Comparison of ENCODE assay signal across 1 cellular context in the genomic region with DNA sequence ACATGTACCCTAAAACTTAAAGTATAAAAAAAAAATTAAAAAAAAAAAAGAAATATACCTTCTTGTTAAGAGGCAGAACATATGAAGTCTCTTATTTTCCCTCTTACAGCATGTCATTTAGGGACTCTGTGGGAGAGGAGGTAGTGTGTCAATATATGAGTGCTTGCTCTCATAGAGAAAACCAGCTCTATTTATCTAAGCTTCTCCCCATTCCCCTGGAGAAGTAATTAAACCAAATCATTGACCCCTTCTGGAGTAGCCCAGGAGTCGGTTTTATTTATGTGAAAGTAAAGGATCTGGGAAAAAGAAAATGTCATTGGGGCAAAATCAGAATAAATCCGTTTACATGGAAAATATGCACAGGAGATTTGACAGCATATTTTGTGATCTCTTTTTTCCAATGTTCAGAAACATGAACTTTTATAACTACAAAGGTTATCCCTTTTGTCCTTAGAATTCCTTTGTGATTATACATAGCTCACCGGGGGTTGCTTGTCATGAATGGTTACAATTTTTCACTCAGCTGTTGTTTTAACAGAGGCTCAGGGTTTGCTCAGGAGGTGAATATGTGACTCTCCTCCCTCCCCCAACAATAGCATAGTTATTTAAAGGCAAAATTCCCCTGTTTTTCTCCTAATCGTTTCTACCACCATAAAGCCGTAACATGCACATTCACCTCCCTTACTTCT.
TF ChIP-seq lines count a peak whose summit lies in the region.

No MANE protein-coding gene starts in this region.

TF ChIP-seq in H1, 55 proteins besides CTCF, POLR2A, EP300 and RAD21 (continued from another document):
- TF ChIP-seq, protein P1, sequence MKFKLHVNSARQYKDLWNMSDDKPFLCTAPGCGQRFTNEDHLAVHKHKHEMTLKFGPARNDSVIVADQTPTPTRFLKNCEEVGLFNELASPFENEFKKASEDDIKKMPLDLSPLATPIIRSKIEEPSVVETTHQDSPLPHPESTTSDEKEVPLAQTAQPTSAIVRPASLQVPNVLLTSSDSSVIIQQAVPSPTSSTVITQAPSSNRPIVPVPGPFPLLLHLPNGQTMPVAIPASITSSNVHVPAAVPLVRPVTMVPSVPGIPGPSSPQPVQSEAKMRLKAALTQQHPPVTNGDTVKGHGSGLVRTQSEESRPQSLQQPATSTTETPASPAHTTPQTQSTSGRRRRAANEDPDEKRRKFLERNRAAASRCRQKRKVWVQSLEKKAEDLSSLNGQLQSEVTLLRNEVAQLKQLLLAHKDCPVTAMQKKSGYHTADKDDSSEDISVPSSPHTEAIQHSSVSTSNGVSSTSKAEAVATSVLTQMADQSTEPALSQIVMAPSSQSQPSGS (IDR thresholded peaks at IDR 0.05; ENCODE audit: low read length): no peak
- TF ChIP-seq TAF7 (optimal IDR thresholded peaks at IDR 0.05; ENCODE audit: borderline replicate concordance, low read depth, low read length) (no peak), NRF1 (IDR thresholded peaks at IDR 0.05; ENCODE audit: low read depth, low read length) (no peak), SIX5 (IDR thresholded peaks at IDR 0.05; ENCODE audit: low read depth, low read length) (no peak)
